ENCODE assay signal across 10 cellular contexts in genomic region chr19:12997225-12997966, GRCh38. TPM values are rescaled to one million over a fixed set of nuclear protein-coding genes. Genes with fewer than 3 reads are reported as not detected.
DNase-seq lines count a peak whose midpoint lies in the region; ATAC-seq and TF ChIP-seq lines count a peak whose summit lies in the region.
"Had no signal": no experiment of that assay in that cellular context is flagged by ENCODE, and none has a peak within 500 bp of the region (broad histone marks: within the 10 kb centered on the region; RNA-seq: fewer than 3 reads in every experiment).

No MANE protein-coding gene starts in this region.

- peaks cover 4% of the 10 kb centered on the region for H3K4me1 ChIP-seq in A673 (ENCODE audit: insufficient read depth, low read length, poor library complexity, severe bottlenecking)

- DNase-seq in A673 (ENCODE audit: low spot score) = no peak
- DNase-seq in HFFc6 = no peak
- no peak for DNase-seq in coronary artery (ENCODE audit: low spot score)
- DNase-seq in neural crest cell (ENCODE audit: low read depth, low spot score) = no peak
- no peak for DNase-seq in NCI-H82 (lab: John Stamatoyannopoulos, UW)
- DNase-seq: activated CD4-positive, alpha-beta T cell treated with anti-CD3 and anti-CD28 coated beads, Interleukin-2, amount 50 U/mL, for 1 hour; NCI-H748 treated with DMSO at 0.1 percent for 48 hours had no signal

- no TSS peak for BruUV-seq in A673 (replicated peaks; lab: Mats Ljungman, UMichigan)

- H3K4me3 Mint-ChIP-seq in HFFc6 (peak overlapping the region; percentile 74), neural crest cell (peak overlapping the region; percentile 59)

- CTCF ChIA-PET in A673 (lab: Charles Lee) = no interaction called here

- H3K4me3 ChIP-seq in A673 (ENCODE audit: low read depth, low read length, poor library complexity, severe bottlenecking) (peak overlapping the region; percentile 79), coronary artery (peak overlapping the region; percentile 99)

- intact Hi-C loops in A673 (cut with micrococcal nuclease; ENCODE audit: unreplicated experiment) = no loop called here

- TF ChIP-seq CTCF in A673 (conservative IDR thresholded peaks at IDR 0.05; ENCODE audit: low read depth, low read length) = no peak
- no peak for TF ChIP-seq CTCF in HFFc6 (IDR thresholded peaks at IDR 0.05)
- TF ChIP-seq CTCF in coronary artery (IDR thresholded peaks at IDR 0.05) = no peak
- TF ChIP-seq CTCF in neural crest cell (conservative IDR thresholded peaks at IDR 0.05) = no peak

- H3K27ac ChIP-seq in A673 (ENCODE audit: low read depth, low read length, poor library complexity, severe bottlenecking) (peak overlapping the region; percentile 86), coronary artery (peak overlapping the region; percentile 94)

- peaks cover 17% of the 10 kb centered on the region for H3K36me3 Mint-ChIP-seq in HFFc6 (ENCODE audit: low read depth)
- peaks cover 4% of the 10 kb centered on the region for H3K36me3 Mint-ChIP-seq in neural crest cell (ENCODE audit: low read depth)

- H3K27ac Mint-ChIP-seq in HFFc6 (no peak overlapping the region), neural crest cell (ENCODE audit: unreplicated experiment) (no peak overlapping the region)

- no peak for ATAC-seq in HG03280 (IDR thresholded peaks at IDR 0.05; ENCODE audit: unreplicated experiment)
- ATAC-seq in GM19023 (IDR thresholded peaks at IDR 0.05; ENCODE audit: unreplicated experiment) = no peak
- ATAC-seq in GM21515 (IDR thresholded peaks at IDR 0.05; ENCODE audit: unreplicated experiment) = no peak

- H3K4me1 Mint-ChIP-seq in HFFc6 (ENCODE audit: low read depth) (peaks cover 14% of the 10 kb centered on the region), neural crest cell (peaks cover 8% of the 10 kb centered on the region)

- H3K27me3 ChIP-seq in A673 (replicated peaks; ENCODE audit: insufficient read depth, low read depth, low read length, poor library complexity) = no peaks in the 10 kb centered on the region

- no peaks in the 10 kb centered on the region for H3K9me3 ChIP-seq in A673 (ENCODE audit: low read depth, low read length, poor library complexity, severe bottlenecking)

- H3K27me3 Mint-ChIP-seq in HFFc6 (ENCODE audit: insufficient read depth) (peaks cover 2% of the 10 kb centered on the region; the same call in 1 of the 2 replicates), neural crest cell (ENCODE audit: low read depth) (peaks cover 84% of the 10 kb centered on the region)

- no peaks in the 10 kb centered on the region for H3K9me3 Mint-ChIP-seq in HFFc6
- H3K9me3 Mint-ChIP-seq in neural crest cell = no peaks in the 10 kb centered on the region

- POLR2A ChIA-PET in A673 (lab: Charles Lee; ENCODE audit: low non-redundant PET) = no interaction called here

- H3K36me3 ChIP-seq in A673 (ENCODE audit: insufficient read depth, low read length, poor library complexity, severe bottlenecking) = no peaks in the 10 kb centered on the region

RNA-seq across cellular contexts. Expression of gene NFIX, which starts 2.1 kb away (rescaled TPM):
- total RNA-seq in A673 (2021) = 69.7 and 77.9 TPM in 2 replicates
- total RNA-seq in HFFc6 (2021; fragmentation: NEBNext Ultra II Directional; extraction: Animal tissue kit (Norgen Biotek cat#: 25700)) = 100 to 1,000 TPM; 129 to 161 (median 142) TPM
- 0.23 and 0.68 TPM in 2 replicates for total RNA-seq in neural crest cell

RNA-seq across cellular contexts. Expression of gene DAND5, which starts 28.0 kb away (rescaled TPM):
- total RNA-seq in A673 (2021) = 0.17 TPM in 2 replicates
- not detected for total RNA-seq in HFFc6 (2021; fragmentation: NEBNext Ultra II Directional; extraction: Animal tissue kit (Norgen Biotek cat#: 25700))
- total RNA-seq in neural crest cell = not detected in 2 replicates

RNA-seq across cellular contexts. Expression of gene GADD45GIP1, which starts 40.4 kb away (rescaled TPM):
- total RNA-seq in A673 (2021) = 61.1 and 67.5 TPM in 2 replicates
- 10 to 100 TPM; 34.3 to 54.3 (median 46.9) TPM for total RNA-seq in HFFc6 (2021; fragmentation: NEBNext Ultra II Directional; extraction: Animal tissue kit (Norgen Biotek cat#: 25700))
- 26.0 and 26.4 TPM in 2 replicates for total RNA-seq in neural crest cell

RNA-seq across cellular contexts. Expression of gene RAD23A, which starts 51.7 kb away (rescaled TPM):
- total RNA-seq in A673 (2021) = 183 and 186 TPM in 2 replicates
- 100 to 1,000 TPM; 108 to 140 (median 129) TPM for total RNA-seq in HFFc6 (2021; fragmentation: NEBNext Ultra II Directional; extraction: Animal tissue kit (Norgen Biotek cat#: 25700))
- total RNA-seq in neural crest cell = 77.3 and 82.8 TPM in 2 replicates

RNA-seq across cellular contexts. Expression of gene CALR, which starts 59.0 kb away (rescaled TPM):
- total RNA-seq in A673 (2021) (994 and 1,019 TPM in 2 replicates), neural crest cell (670 and 679 TPM in 2 replicates)
- 1,000 to 10,000 TPM; 1,716 to 2,461 (median 2,371) TPM for total RNA-seq in HFFc6 (2021; fragmentation: NEBNext Ultra II Directional; extraction: Animal tissue kit (Norgen Biotek cat#: 25700))

Comparison
In these comparisons a context has a peak if more than half of its experiments do, and no peak if none do; other contexts are left out.
1. RNA of gene NFIX, which starts 2.1 kb away (total RNA-seq): 129 to 161 TPM in HFFc6 and 69.7 to 77.9 TPM in A673; 0.23 to 0.68 TPM in neural crest cell; every median in the first group is over 10 times any median in the second.